ENCODE assay signal across 24 cellular contexts in the genomic region with DNA sequence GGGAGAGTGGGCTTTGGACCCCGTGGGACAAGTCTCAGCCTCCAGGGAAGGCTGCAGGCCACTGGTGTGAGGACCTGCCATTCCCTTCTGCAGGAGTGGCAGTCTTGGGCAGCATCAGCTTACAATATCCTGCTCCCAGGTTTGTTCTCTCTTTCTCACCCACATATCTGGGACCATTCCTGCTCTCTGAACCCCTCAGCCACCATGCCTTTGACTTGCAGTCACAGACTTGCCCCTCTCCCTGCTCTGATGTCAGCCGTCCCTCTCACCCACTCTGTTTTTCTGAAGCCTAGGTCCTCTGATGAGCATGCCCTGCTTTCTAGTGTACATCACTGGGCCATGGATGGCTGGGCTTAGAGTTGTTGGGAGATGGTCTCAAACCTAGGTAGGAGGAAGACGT.
"Had no signal": no experiment of that assay in that cellular context is flagged by ENCODE, and none has a peak within 500 bp of the region (broad histone marks: within the 10 kb centered on the region; RNA-seq: fewer than 3 reads in every experiment).

No MANE protein-coding gene starts in this region.

- H3K4me3 Mint-ChIP-seq: effector memory CD8-positive, alpha-beta T cell; endodermal cell; immature natural killer cell; mesothelial cell of epicardium; naive B cell had no signal

- DNase-seq: cerebellar nuclear complex; colonic mucosa; dermis blood vessel endothelial cell; dorsolateral prefrontal cortex; effector CD8-positive, alpha-beta T cell; effector memory CD8-positive, alpha-beta T cell; endodermal cell; erythroblast; esophagus squamous epithelium; foreskin fibroblast; foreskin melanocyte; gastrocnemius medialis; glutamatergic neuron; heart right ventricle; hypothalamus; immature natural killer cell; left cardiac atrium; left lung; left ventricle myocardium superior; lower lobe of right lung; mesenchymal stem cell; mucosa of descending colon; naive B cell had no signal

- H3K36me3 Mint-ChIP-seq: immature natural killer cell, mesothelial cell of epicardium had no signal

- H3K4me1 Mint-ChIP-seq: endodermal cell, immature natural killer cell, mesothelial cell of epicardium, naive B cell had no signal

- ATAC-seq: effector memory CD8-positive, alpha-beta T cell; gastrocnemius medialis; heart right ventricle; left cardiac atrium; left lung; left ventricle myocardium superior; lower lobe of right lung; mucosa of descending colon had no signal

- H3K27ac Mint-ChIP-seq: effector memory CD8-positive, alpha-beta T cell; endodermal cell; immature natural killer cell; mesothelial cell of epicardium had no signal
